Comparison of ENCODE assay signal across 2 cellular contexts in the genomic region with DNA sequence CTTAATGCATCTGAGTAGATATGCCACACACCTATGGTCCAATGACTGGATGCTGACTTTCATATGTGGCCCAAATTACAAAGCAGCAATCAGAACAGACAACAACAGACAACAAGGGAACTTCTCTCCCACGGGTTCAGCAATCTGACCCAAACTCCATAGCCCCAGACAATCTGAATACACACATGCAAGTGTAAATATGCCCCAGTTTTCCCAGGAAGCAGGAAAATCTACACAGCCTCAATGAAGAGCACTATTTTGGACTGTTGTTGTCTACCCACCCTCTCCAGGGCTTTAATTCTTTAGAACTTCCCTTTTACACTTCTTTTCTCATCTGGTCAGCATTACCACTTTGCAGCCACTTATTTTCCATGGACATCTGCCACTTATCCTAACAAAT.
TF ChIP-seq lines count a peak whose summit lies in the region.

No MANE protein-coding gene starts in this region.

TF ChIP-seq in K562, 482 proteins besides CTCF, POLR2A, EP300 and RAD21 (continued from another document):
- TF ChIP-seq, protein P1, sequence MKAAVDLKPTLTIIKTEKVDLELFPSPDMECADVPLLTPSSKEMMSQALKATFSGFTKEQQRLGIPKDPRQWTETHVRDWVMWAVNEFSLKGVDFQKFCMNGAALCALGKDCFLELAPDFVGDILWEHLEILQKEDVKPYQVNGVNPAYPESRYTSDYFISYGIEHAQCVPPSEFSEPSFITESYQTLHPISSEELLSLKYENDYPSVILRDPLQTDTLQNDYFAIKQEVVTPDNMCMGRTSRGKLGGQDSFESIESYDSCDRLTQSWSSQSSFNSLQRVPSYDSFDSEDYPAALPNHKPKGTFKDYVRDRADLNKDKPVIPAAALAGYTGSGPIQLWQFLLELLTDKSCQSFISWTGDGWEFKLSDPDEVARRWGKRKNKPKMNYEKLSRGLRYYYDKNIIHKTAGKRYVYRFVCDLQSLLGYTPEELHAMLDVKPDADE (conservative IDR thresholded peaks at IDR 0.05; ENCODE audit: control insufficient read depth, low read depth, low read length), result no peak
- TF ChIP-seq MEIS2 (IDR thresholded peaks at IDR 0.05; ENCODE audit: partially characterized antibody) (no peak), POU5F1 (IDR thresholded peaks at IDR 0.05; ENCODE audit: borderline replicate concordance, low read depth, low read length, partially characterized antibody) (no peak), SAP30 (IDR thresholded peaks at IDR 0.05; ENCODE audit: borderline replicate concordance, insufficient read depth, low read depth, low read length, poor library complexity, severe bottlenecking) (no peak), ZNF584 (CRISPR knock-in tag; IDR thresholded peaks at IDR 0.05; ENCODE audit: low read depth) (no peak), NFIC (IDR thresholded peaks at IDR 0.05) (no peak), L3MBTL2 (IDR thresholded peaks at IDR 0.05) (no peak), PRMT5 (CRISPR knock-in tag; IDR thresholded peaks at IDR 0.05) (no peak), RB1 (IDR thresholded peaks at IDR 0.05; ENCODE audit: low read depth) (no peak), U2AF2 (optimal IDR thresholded peaks at IDR 0.05; ENCODE audit: low read depth, low read length) (no peak), ZKSCAN1 (IDR thresholded peaks at IDR 0.05; ENCODE audit: low read depth, low read length) (no peak), NFE2 (IDR thresholded peaks at IDR 0.05; ENCODE audit: low read depth) (no peak), GABPA (tag; conservative IDR thresholded peaks at IDR 0.05; ENCODE audit: low read depth) (no peak)
- TF ChIP-seq, protein P2, sequence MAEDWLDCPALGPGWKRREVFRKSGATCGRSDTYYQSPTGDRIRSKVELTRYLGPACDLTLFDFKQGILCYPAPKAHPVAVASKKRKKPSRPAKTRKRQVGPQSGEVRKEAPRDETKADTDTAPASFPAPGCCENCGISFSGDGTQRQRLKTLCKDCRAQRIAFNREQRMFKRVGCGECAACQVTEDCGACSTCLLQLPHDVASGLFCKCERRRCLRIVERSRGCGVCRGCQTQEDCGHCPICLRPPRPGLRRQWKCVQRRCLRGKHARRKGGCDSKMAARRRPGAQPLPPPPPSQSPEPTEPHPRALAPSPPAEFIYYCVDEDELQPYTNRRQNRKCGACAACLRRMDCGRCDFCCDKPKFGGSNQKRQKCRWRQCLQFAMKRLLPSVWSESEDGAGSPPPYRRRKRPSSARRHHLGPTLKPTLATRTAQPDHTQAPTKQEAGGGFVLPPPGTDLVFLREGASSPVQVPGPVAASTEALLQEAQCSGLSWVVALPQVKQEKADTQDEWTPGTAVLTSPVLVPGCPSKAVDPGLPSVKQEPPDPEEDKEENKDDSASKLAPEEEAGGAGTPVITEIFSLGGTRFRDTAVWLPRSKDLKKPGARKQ (CRISPR knock-in tag; IDR thresholded peaks at IDR 0.05), result no peak
- TF ChIP-seq, protein P3, sequence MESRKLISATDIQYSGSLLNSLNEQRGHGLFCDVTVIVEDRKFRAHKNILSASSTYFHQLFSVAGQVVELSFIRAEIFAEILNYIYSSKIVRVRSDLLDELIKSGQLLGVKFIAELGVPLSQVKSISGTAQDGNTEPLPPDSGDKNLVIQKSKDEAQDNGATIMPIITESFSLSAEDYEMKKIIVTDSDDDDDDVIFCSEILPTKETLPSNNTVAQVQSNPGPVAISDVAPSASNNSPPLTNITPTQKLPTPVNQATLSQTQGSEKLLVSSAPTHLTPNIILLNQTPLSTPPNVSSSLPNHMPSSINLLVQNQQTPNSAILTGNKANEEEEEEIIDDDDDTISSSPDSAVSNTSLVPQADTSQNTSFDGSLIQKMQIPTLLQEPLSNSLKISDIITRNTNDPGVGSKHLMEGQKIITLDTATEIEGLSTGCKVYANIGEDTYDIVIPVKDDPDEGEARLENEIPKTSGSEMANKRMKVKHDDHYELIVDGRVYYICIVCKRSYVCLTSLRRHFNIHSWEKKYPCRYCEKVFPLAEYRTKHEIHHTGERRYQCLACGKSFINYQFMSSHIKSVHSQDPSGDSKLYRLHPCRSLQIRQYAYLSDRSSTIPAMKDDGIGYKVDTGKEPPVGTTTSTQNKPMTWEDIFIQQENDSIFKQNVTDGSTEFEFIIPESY (CRISPR knock-in tag; IDR thresholded peaks at IDR 0.05), result no peak
- TF ChIP-seq, protein P4, sequence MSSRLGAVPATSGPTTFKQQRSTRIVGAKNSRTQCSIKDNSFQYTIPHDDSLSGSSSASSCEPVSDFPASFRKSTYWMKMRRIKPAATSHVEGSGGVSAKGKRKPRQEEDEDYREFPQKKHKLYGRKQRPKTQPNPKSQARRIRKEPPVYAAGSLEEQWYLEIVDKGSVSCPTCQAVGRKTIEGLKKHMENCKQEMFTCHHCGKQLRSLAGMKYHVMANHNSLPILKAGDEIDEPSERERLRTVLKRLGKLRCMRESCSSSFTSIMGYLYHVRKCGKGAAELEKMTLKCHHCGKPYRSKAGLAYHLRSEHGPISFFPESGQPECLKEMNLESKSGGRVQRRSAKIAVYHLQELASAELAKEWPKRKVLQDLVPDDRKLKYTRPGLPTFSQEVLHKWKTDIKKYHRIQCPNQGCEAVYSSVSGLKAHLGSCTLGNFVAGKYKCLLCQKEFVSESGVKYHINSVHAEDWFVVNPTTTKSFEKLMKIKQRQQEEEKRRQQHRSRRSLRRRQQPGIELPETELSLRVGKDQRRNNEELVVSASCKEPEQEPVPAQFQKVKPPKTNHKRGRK (tag; IDR thresholded peaks at IDR 0.05), result no peak

TF ChIP-seq in GM12891, 5 proteins besides CTCF, POLR2A, EP300 and RAD21 (continued from another document):
- TF ChIP-seq SPI1 (IDR thresholded peaks at IDR 0.05; ENCODE audit: low read depth, low read length), result no peak
- TF ChIP-seq POLR2AphosphoS5 (IDR thresholded peaks at IDR 0.05; ENCODE audit: low read depth, low read length), result no peak
